In genomic region chr1:10724948-10725852, GRCh38 we compare ENCODE assay signal across 9 cellular contexts.
DNase-seq lines count a peak whose midpoint lies in the region; ATAC-seq and TF ChIP-seq lines count a peak whose summit lies in the region.
"Had no signal": no experiment of that assay in that cellular context is flagged by ENCODE, and none has a peak within 500 bp of the region (broad histone marks: within the 10 kb centered on the region; RNA-seq: fewer than 3 reads in every experiment).

No MANE protein-coding gene starts in this region.

- H3K27ac ChIP-seq in skin epidermis, result peak overlapping the region in 11 of 21 experiments; percentile 16 to 83 (median 60)

- no peak for ATAC-seq in GM21717 (IDR thresholded peaks at IDR 0.05; ENCODE audit: unreplicated experiment)
- ATAC-seq: activated T-cell treated with anti-CD3 and anti-CD28 coated beads, Interleukin-2, amount 50 U/mL, for 72 hours had no signal

- TF ChIP-seq CTCF in fibroblast of villous mesenchyme (IDR thresholded peaks at IDR 0.05; ENCODE audit: insufficient read depth, low read depth, low read length), result no peak

- H3K4me3 ChIP-seq in fibroblast of villous mesenchyme (ENCODE audit: low read depth, low read length) (no peak overlapping the region), skin epidermis (no peak overlapping the region)

- DNase-seq in EH (ENCODE audit: low read depth) (peak; percentile 72), NCI-H524 (lab: John Stamatoyannopoulos, UW) (peak; percentile 73 to 85), fibroblast of villous mesenchyme (ENCODE audit: low read depth) (peak; percentile 52), H4 (ENCODE audit: low spot score) (no peak)
- DNase-seq in stimulated activated CD8-positive, alpha-beta memory T cell treated with anti-CD3 and anti-CD28 coated beads, Interleukin-4, amount 100 ng/mL, for 48 hours, result no peak
- DNase-seq in activated CD8-positive, alpha-beta memory T cell treated with anti-CD3 and anti-CD28 coated beads for 24 hours, result no peak
- DNase-seq: activated T-cell treated with anti-CD3 and anti-CD28 coated beads, Interleukin-2, amount 50 U/mL, for 72 hours had no signal

Comparison
In these comparisons a context has a peak if more than half of its experiments do, and no peak if none do; other contexts are left out.
1. DNase-seq: peak in EH (single experiment), NCI-H524 (2 of 2) and fibroblast of villous mesenchyme (single experiment); none in H4 (single experiment), stimulated activated CD8-positive, alpha-beta memory T cell treated with anti-CD3 and anti-CD28 coated beads, Interleukin-4, amount 100 ng/mL, for 48 hours (single experiment) and activated CD8-positive, alpha-beta memory T cell treated with anti-CD3 and anti-CD28 coated beads for 24 hours (single experiment).